In genomic region chr5:75639912-75640311, GRCh38 we compare ENCODE assay signal across 17 cellular contexts. TPM values are rescaled to one million over a fixed set of nuclear protein-coding genes. Genes with fewer than 3 reads are reported as not detected.
DNase-seq lines count a peak whose midpoint lies in the region; ATAC-seq, FAIRE-seq and TF ChIP-seq lines count a peak whose summit lies in the region.
"Had no signal": no experiment of that assay in that cellular context is flagged by ENCODE, and none has a peak within 500 bp of the region (broad histone marks: within the 10 kb centered on the region; RNA-seq: fewer than 3 reads in every experiment).

No MANE protein-coding gene starts in this region.

- H3K27ac Mint-ChIP-seq in nephron (peak overlapping the region in 2 of 3 experiments; percentile 29 to 92), H9 (no peak overlapping the region)
- H3K27ac Mint-ChIP-seq: CD8-positive, alpha-beta T cell had no signal

- H3K27me3 Mint-ChIP-seq in nephron (ENCODE audit: low read depth), result no peaks in the 10 kb centered on the region
- H3K27me3 Mint-ChIP-seq in H9 (ENCODE audit: low read depth), result no peaks in the 10 kb centered on the region; the same call in 1 of the 2 replicates

- H3K56ac ChIP-seq in IMR-90 (ENCODE audit: extremely low read depth, insufficient read depth, low read length) (no peak overlapping the region), H9 (ENCODE audit: insufficient read length, low read depth, low read length) (no peak overlapping the region)

- no peaks in the 10 kb centered on the region for H3K9me1 ChIP-seq in IMR-90 (ENCODE audit: insufficient read depth, low read length)
- H3K9me1 ChIP-seq in K562 (ENCODE audit: control insufficient read depth, insufficient read depth, low read length), result no peaks in the 10 kb centered on the region

- peak overlapping the region; percentile 70 for H2BK5ac ChIP-seq in IMR-90 (ENCODE audit: low read depth, low read length, poor library complexity, severe bottlenecking)
- H2BK5ac ChIP-seq in H9 (ENCODE audit: insufficient read length, low read length), result no peak overlapping the region

- no peak overlapping the region for H3K18ac ChIP-seq in IMR-90 (ENCODE audit: low read depth, low read length)
- H3K18ac ChIP-seq in H9 (ENCODE audit: insufficient read length, low read depth, low read length), result no peak overlapping the region

- H4K20me1 ChIP-seq in IMR-90 (ENCODE audit: insufficient read depth, low read length) (no peaks in the 10 kb centered on the region), K562 (replicated peaks; ENCODE audit: control insufficient read depth, insufficient read depth, low read length) (no peaks in the 10 kb centered on the region), H9 (ENCODE audit: control insufficient read depth, insufficient read depth, insufficient read length) (no peaks in the 10 kb centered on the region)

- no peak overlapping the region for H3K4me2 ChIP-seq in IMR-90 (ENCODE audit: low read depth, low read length)
- no peak overlapping the region for H3K4me2 ChIP-seq in K562 (ENCODE audit: insufficient read depth, low read length)
- no peak overlapping the region for H3K4me2 ChIP-seq in H9 (ENCODE audit: insufficient read depth, insufficient read length, low read length)

- H3K4me3 Mint-ChIP-seq in nephron (no peak overlapping the region), H9 (no peak overlapping the region)
- H3K4me3 Mint-ChIP-seq: CD8-positive, alpha-beta T cell had no signal

- H2BK120ac ChIP-seq in IMR-90 (ENCODE audit: low read depth, low read length), result peak overlapping the region; percentile 57
- no peak overlapping the region for H2BK120ac ChIP-seq in H9 (ENCODE audit: low read depth, low read length, poor library complexity, severe bottlenecking)

- H3K23me2 ChIP-seq in H9 (ENCODE audit: insufficient read length, low read depth, low read length, poor library complexity, severe bottlenecking), result no peaks in the 10 kb centered on the region

- TF ChIP-seq CTCF in IMR-90 (conservative IDR thresholded peaks at IDR 0.05; ENCODE audit: low read depth, low read length) (no peak), K562 (IDR thresholded peaks at IDR 0.05 in 2 of 3, conservative IDR thresholded peaks at IDR 0.05 in 1 of 3; ENCODE audit: insufficient read depth in 2 of 3, low read depth in 1 of 3, low read length in 3 of 3) (no peak), nephron (IDR thresholded peaks at IDR 0.05; ENCODE audit: unreplicated experiment in 3 of 3) (no peak), H9 (conservative IDR thresholded peaks at IDR 0.05) (no peak)

- H4K8ac ChIP-seq in IMR-90 (ENCODE audit: low read depth in 2 of 2, low read length in 2 of 2) (peak overlapping the region in 1 of 2 experiments; percentile 19; a peak in 1 of 4 replicates), H9 (replicated peaks; ENCODE audit: insufficient read length, low read depth, low read length) (no peak overlapping the region)

- ATAC-seq in IMR-90 (ENCODE audit: low read depth) (no peak), K562 (no peak)
- ATAC-seq: CD8-positive, alpha-beta T cell; Panc1 had no signal

- no peak for FAIRE-seq in K562 (lab: Jason Lieb, UNC)

- H3K27me3 ChIP-seq in IMR-90 (ENCODE audit: control insufficient read depth, insufficient read depth, low read length), result no peaks in the 10 kb centered on the region
- H3K27me3 ChIP-seq in K562 (ENCODE audit: control insufficient read depth in 2 of 2, insufficient read depth in 2 of 2, low read length in 2 of 2), result no peaks in the 10 kb centered on the region
- H3K27me3 ChIP-seq in H9 (ENCODE audit: insufficient read depth, low read length), result peaks cover 2% of the 10 kb centered on the region; the same call in 1 of the 2 replicates
- H3K27me3 ChIP-seq: BE2C had no signal

- no peak for TF ChIP-seq POLR2A in IMR-90 (IDR thresholded peaks at IDR 0.05; ENCODE audit: low read depth, low read length)
- no peak for TF ChIP-seq POLR2A in K562 (conservative IDR thresholded peaks at IDR 0.05)

- H2BK20ac ChIP-seq in IMR-90 (ENCODE audit: low read depth, low read length) (no peak overlapping the region; the same call in 1 of the 2 replicates), H9 (ENCODE audit: low read depth, low read length, poor library complexity, severe bottlenecking) (no peak overlapping the region)

- H3K4me1 ChIP-seq in IMR-90 (ENCODE audit: control insufficient read depth, insufficient read depth, low read length) (no peaks in the 10 kb centered on the region), K562 (replicated peaks in 1 of 2; ENCODE audit: control insufficient read depth in 2 of 2, insufficient read depth in 2 of 2, low read length in 2 of 2) (no peaks in the 10 kb centered on the region), H9 (ENCODE audit: insufficient read depth, low read length) (no peaks in the 10 kb centered on the region)
- H3K4me1 ChIP-seq: BE2C had no signal

- no peak overlapping the region; the same call in 2 of the 3 replicates for H2BK15ac ChIP-seq in IMR-90 (ENCODE audit: low read depth, low read length)
- H2BK15ac ChIP-seq in H9 (ENCODE audit: low read depth, low read length), result no peak overlapping the region

- H3K4me1 Mint-ChIP-seq in nephron, result no peaks in the 10 kb centered on the region
- peaks cover 2 to 4% of the 10 kb centered on the region in 2 experiments; a peak in 3 of 4 replicates for H3K4me1 Mint-ChIP-seq in H9

- peaks cover 5% of the 10 kb centered on the region for H3K9me3 Mint-ChIP-seq in nephron
- H3K9me3 Mint-ChIP-seq in H9, result peaks cover 0 to 2% of the 10 kb centered on the region in 2 experiments; a peak in 2 of 5 replicates
- H3K9me3 Mint-ChIP-seq: CD8-positive, alpha-beta T cell had no signal

- H3K9ac ChIP-seq in IMR-90 (ENCODE audit: low read depth, low read length), result no peak overlapping the region
- no peak overlapping the region for H3K9ac ChIP-seq in K562 (ENCODE audit: insufficient read depth in 1 of 2, low read depth in 2 of 2, low read length in 2 of 2)
- no peak overlapping the region for H3K9ac ChIP-seq in H9 (ENCODE audit: extremely low read depth, insufficient read length, low read length)

- H4K5ac ChIP-seq in IMR-90 (ENCODE audit: low read depth, low read length) (no peak overlapping the region), H9 (ENCODE audit: insufficient read length, low read depth, low read length) (no peak overlapping the region)

- H3K4ac ChIP-seq in IMR-90 (ENCODE audit: low read depth, low read length) (peak overlapping the region; percentile 60), H9 (ENCODE audit: low read depth, low read length) (no peak overlapping the region)

- H3K27ac ChIP-seq in IMR-90 (ENCODE audit: insufficient read depth, low read length), result no peak overlapping the region
- H3K27ac ChIP-seq in K562 (ENCODE audit: extremely low read depth, low read depth, low read length), result no peak overlapping the region
- H3K27ac ChIP-seq in epithelial cell of prostate, result peak overlapping the region; percentile 87
- no peak overlapping the region for H3K27ac ChIP-seq in H9 (ENCODE audit: insufficient read length, low read depth, low read length)

- no peak for DNase-seq in IMR-90
- DNase-seq in K562 (ENCODE audit: extremely low read depth in 1 of 4, low spot score in 3 of 4), result no peak
- DNase-seq in epithelial cell of prostate (ENCODE audit: low read depth, low spot score), result no peak
- DNase-seq in cardiac septum (ENCODE audit: low spot score), result no peak
- no peak for DNase-seq in SHP77 (lab: John Stamatoyannopoulos, UW)
- DNase-seq in NCI-H1694 treated with DMSO at 0.1 percent for 48 hours (lab: John Stamatoyannopoulos, UW), result no peak
- DNase-seq in H9, result no peak
- DNase-seq: BE2C; CD8-positive, alpha-beta T cell; DMS 273 treated with DMSO at 0.1 percent for 48 hours; NCI-H1436 treated with DMSO at 0.1 percent for 48 hours; NCI-H2081 treated with DMSO at 0.1 percent for 48 hours; NCI-H345; NCI-H69; SIG-M5 had no signal

- H2AK5ac ChIP-seq in IMR-90 (ENCODE audit: low read depth, low read length) (no peak overlapping the region), H9 (ENCODE audit: insufficient read length, low read length) (no peak overlapping the region)

- in situ Hi-C loops in IMR-90 (cut with MboI; ENCODE audit: low sequenced_read_pairs), result no loop called here
- in situ Hi-C loops in K562 (cut with MboI), result no loop called here

- H2AFZ ChIP-seq in IMR-90 (replicated peaks; ENCODE audit: low read length, poor library complexity) (no peak overlapping the region), K562 (ENCODE audit: low read depth, low read length) (no peak overlapping the region), H9 (ENCODE audit: low read length) (no peak overlapping the region)

- H2BK12ac ChIP-seq in H9 (ENCODE audit: insufficient read length, low read depth, low read length), result no peak overlapping the region

- H3K23ac ChIP-seq in IMR-90 (ENCODE audit: low read depth, low read length), result peak overlapping the region; percentile 33; the same call in 1 of the 2 replicates
- no peak overlapping the region for H3K23ac ChIP-seq in H9 (ENCODE audit: insufficient read length, low read depth, low read length)

- no peaks in the 10 kb centered on the region; a peak in 1 of 4 replicates for H3K79me1 ChIP-seq in IMR-90 (ENCODE audit: low read depth in 1 of 2, low read length in 2 of 2)
- no peaks in the 10 kb centered on the region for H3K79me1 ChIP-seq in H9 (ENCODE audit: insufficient read depth, low read depth, low read length, poor library complexity, severe bottlenecking)

- no peak overlapping the region for H3K4me3 ChIP-seq in IMR-90 (ENCODE audit: insufficient read depth, low read depth, low read length)
- no peak overlapping the region for H3K4me3 ChIP-seq in K562

- TF ChIP-seq EP300 in K562 (IDR thresholded peaks at IDR 0.05; ENCODE audit: low read length), result no peak

- no TSS peak for BruUV-seq in IMR-90 (replicated peaks; lab: Mats Ljungman, UMichigan)
- BruUV-seq in K562 (replicated peaks; lab: Mats Ljungman, UMichigan), result no TSS peak

- H3K14ac ChIP-seq in IMR-90 (replicated peaks; ENCODE audit: low read depth, low read length) (0 out of 2 replicates have a peak overlapping the region, but pooled peaks have one; percentile 14), H9 (ENCODE audit: insufficient read depth, low read length) (no peak overlapping the region)

- H2AK9ac ChIP-seq in IMR-90 (replicated peaks; ENCODE audit: low read depth, low read length, poor library complexity), result no peak overlapping the region

- POLR2A ChIA-PET in IMR-90 (lab: Charles Lee; ENCODE audit: unreplicated experiment), result no interaction called here
- POLR2A ChIA-PET in K562 (lab: Yijun Ruan, JAX), result interaction anchor here (1.2 kb wide), 2 partner anchors 10 to 14 kb away, joined by 4 read pairs; no protein-coding TSS in a partner anchor

- no peaks in the 10 kb centered on the region for H3K79me2 ChIP-seq in K562 (ENCODE audit: control insufficient read depth, insufficient read depth, low read length)
- H3K79me2 ChIP-seq in H9 (ENCODE audit: insufficient read depth, low read length), result no peaks in the 10 kb centered on the region

- H4K91ac ChIP-seq in IMR-90 (ENCODE audit: insufficient read depth, low read depth, low read length) (no peak overlapping the region), H9 (ENCODE audit: insufficient read length, low read depth, low read length) (no peak overlapping the region)

- CTCF ChIA-PET in IMR-90 (lab: Yijun Ruan, JAX), result no interaction called here
- CTCF ChIA-PET in K562 (lab: Yijun Ruan, JAX; ENCODE audit: low intra/inter-chr PET ratio), result no interaction called here

- H3K36me3 Mint-ChIP-seq in nephron (ENCODE audit: low read depth), result peaks cover 14% of the 10 kb centered on the region
- no peaks in the 10 kb centered on the region for H3K36me3 Mint-ChIP-seq in H9 (ENCODE audit: insufficient read depth in 1 of 3, low read depth in 3 of 3)
- H3K36me3 Mint-ChIP-seq: CD8-positive, alpha-beta T cell had no signal

- dilution Hi-C loops in IMR-90 (cut with HindIII; ENCODE audit: low sequenced_read_pairs, unreplicated experiment), result no loop called here

- no CpG with 5 or more reads among the region's 3 CpGs for whole genome bisulfite sequencing in IMR-90 (ENCODE audit: extremely low coverage in 2 of 2, insufficient read length in 1 of 2), 2 experiments
- 7% methylated on average over 3 of the region's 3 CpGs for WGBS in K562 (ENCODE audit: insufficient coverage, low coverage, missing lambda C conversion rate)
- WGBS in H9 (ENCODE audit: extremely low coverage, insufficient read length, low lambda C conversion rate), result no CpG with 5 or more reads among the region's 3 CpGs

- H3T11ph ChIP-seq in H9 (ENCODE audit: low read length), result no peak overlapping the region

- intact Hi-C loops in IMR-90 (cut with micrococcal nuclease), result no loop called here
- intact Hi-C loops in K562 (cut with micrococcal nuclease), result no loop called here
- intact Hi-C loops in cardiac septum (cut with DNase I), result no loop called here

- H3K9me3 ChIP-seq in IMR-90 (ENCODE audit: control insufficient read depth, insufficient read depth, low read length) (no peaks in the 10 kb centered on the region), K562 (replicated peaks; ENCODE audit: control insufficient read depth, insufficient read depth, low read depth, low read length) (no peaks in the 10 kb centered on the region), H9 (ENCODE audit: control insufficient read depth, low read depth, low read length) (no peaks in the 10 kb centered on the region)

- H3K36me3 ChIP-seq in IMR-90 (ENCODE audit: control insufficient read depth, insufficient read depth, low read length) (no peaks in the 10 kb centered on the region), K562 (ENCODE audit: control insufficient read depth, insufficient read depth, low read length) (no peaks in the 10 kb centered on the region)
- H3K36me3 ChIP-seq: BE2C had no signal

- TF ChIP-seq RAD21 in IMR-90 (IDR thresholded peaks at IDR 0.05; ENCODE audit: low read length), result no peak
- TF ChIP-seq RAD21 in K562 (CRISPR knock-in tag; conservative IDR thresholded peaks at IDR 0.05 in 1 of 2, IDR thresholded peaks at IDR 0.05 in 1 of 2), result no peak

RNA-seq across cellular contexts. Expression of gene ANKDD1B, which starts 28.7 kb away (rescaled TPM):
- 0.28 TPM in 1 of 2 replicates, not detected in the other for total RNA-seq in IMR-90 (2012; rRNA removed)
- 0.16 and 0.24 TPM in 2 replicates for polyA plus RNA-seq in IMR-90 (2012; rRNA removed)
- 0.01 TPM in 1 of 2 replicates, not detected in the other for polyA plus RNA-seq in IMR-90 (2012; cell fraction: cytosol; rRNA removed)
- 0.36 and 1.3 TPM in 2 replicates for polyA plus RNA-seq in IMR-90 (2012; cell fraction: nucleus; rRNA removed; ENCODE audit: low replicate concordance)
- 1.3 TPM in 1 of 2 replicates, not detected in the other for total RNA-seq in K562 (2011; cell fraction: chromatin; rRNA removed; ENCODE audit: low replicate concordance)
- not detected in 2 replicates for total RNA-seq in K562 (2011; cell fraction: nucleolus; rRNA removed)
- total RNA-seq in K562 (2011; cell fraction: nucleoplasm; rRNA removed), result 1.3 TPM in 1 of 2 replicates, not detected in the other
- total RNA-seq in K562 (2014; rRNA removed), result 0.12 TPM in 1 of 2 replicates, not detected in the other
- 0.29 TPM in 2 replicates for total RNA-seq in K562 (2014; rRNA removed; fragmentation: Illumina TruSeq; extraction: Trizol)
- total RNA-seq in K562 (2015; rRNA removed; fragmentation: Illumina TruSeq; extraction: Trizol), result 0.07 and 0.19 TPM in 2 replicates
- 0.18 and 0.25 TPM in 2 replicates for total RNA-seq in K562 (2021)
- 0.04 and 0.22 TPM in 2 replicates for polyA plus RNA-seq in K562 (2011; rRNA removed)
- not detected in 2 replicates for polyA plus RNA-seq in K562 (2011; cell fraction: cytosol; rRNA removed)
- polyA plus RNA-seq in K562 (2011; cell fraction: nucleus; rRNA removed), result 0.37 and 0.70 TPM in 2 replicates
- polyA plus RNA-seq in K562 (2012), result 0.22 and 0.30 TPM in 2 replicates
- polyA plus RNA-seq in K562 (2014; fragmentation: Illumina TruSeq; extraction: Trizol), result 0.04 and 0.11 TPM in 2 replicates
- polyA plus RNA-seq in K562 (2014; fragmentation: Nextera tagmentation; extraction: Ambion mirVana), result under 1 TPM; 0.18 to 0.27 TPM
- polyA plus RNA-seq in K562 (2014; rRNA removed), result 0.13 TPM in 1 of 2 replicates, not detected in the other
- polyA minus RNA-seq in K562 (2011; rRNA and poly(A)+ RNA removed), result 0.36 TPM in 1 of 2 replicates, not detected in the other
- polyA minus RNA-seq in K562 (2011; cell fraction: cytosol; rRNA and poly(A)+ RNA removed), result not detected in 2 replicates
- 0.56 TPM in 1 of 2 replicates, not detected in the other for polyA minus RNA-seq in K562 (2011; cell fraction: nucleus; rRNA and poly(A)+ RNA removed)
- 0.38 TPM for total RNA-seq in cardiac septum
- total RNA-seq in H9 (2021), result 0.33 and 0.44 TPM in 2 replicates
- total RNA-seq: CD8-positive, alpha-beta T cell had no signal

Comparison
In these comparisons a context has a peak if more than half of its experiments do, and no peak if none do; other contexts are left out.
1. H3K27ac Mint-ChIP-seq: peak in nephron (2 of 3); none in H9 (0 of 3).